In genomic region chr7:28032738-28033380, GRCh38 we compare ENCODE assay signal across 1 cellular context.
TF ChIP-seq lines count a peak whose summit lies in the region.

No MANE protein-coding gene starts in this region.

TF ChIP-seq in WTC11, 78 proteins besides CTCF, POLR2A, EP300 and RAD21 (continued from another document):
- TF ChIP-seq USF1 (CRISPR knock-in tag; IDR thresholded peaks at IDR 0.05) (no peak), ZNF423 (CRISPR knock-in tag; IDR thresholded peaks at IDR 0.05) (no peak), ZNF219 (CRISPR knock-in tag; IDR thresholded peaks at IDR 0.05; ENCODE audit: borderline replicate concordance) (no peak), PRDM15 (CRISPR knock-in tag; IDR thresholded peaks at IDR 0.05) (no peak)
